Comparison of ENCODE assay signal across 13 cellular contexts in genomic region chr1:245197911-245198379, GRCh38. TPM values are rescaled to one million over a fixed set of nuclear protein-coding genes. Genes with fewer than 3 reads are reported as not detected.
DNase-seq lines count a peak whose midpoint lies in the region; ATAC-seq and TF ChIP-seq lines count a peak whose summit lies in the region.
"Had no signal": no experiment of that assay in that cellular context is flagged by ENCODE, and none has a peak within 500 bp of the region (broad histone marks: within the 10 kb centered on the region; RNA-seq: fewer than 3 reads in every experiment).

No MANE protein-coding gene starts in this region.

- peaks cover 4% of the 10 kb centered on the region for H3K9me3 Mint-ChIP-seq in endodermal cell
- H3K9me3 Mint-ChIP-seq: neural crest cell had no signal

- TF ChIP-seq CTCF in cardiac muscle cell (IDR thresholded peaks at IDR 0.05; ENCODE audit: low read depth, low read length) (no peak), psoas muscle (IDR thresholded peaks at IDR 0.05) (no peak), endodermal cell (conservative IDR thresholded peaks at IDR 0.05) (no peak)

- H3K4me3 ChIP-seq in cardiac muscle cell (no peak overlapping the region), psoas muscle (no peak overlapping the region), endodermal cell (ENCODE audit: low read length) (no peak overlapping the region)
- H3K4me3 ChIP-seq: A549 had no signal

- H3K4me3 Mint-ChIP-seq in endodermal cell, result no peak overlapping the region
- H3K4me3 Mint-ChIP-seq: neural crest cell had no signal

- peak overlapping the region; percentile 14 for H3K27ac ChIP-seq in cardiac muscle cell
- no peak overlapping the region for H3K27ac ChIP-seq in psoas muscle
- H3K27ac ChIP-seq in endodermal cell (ENCODE audit: low read depth, low read length), result no peak overlapping the region
- H3K27ac ChIP-seq: A549 had no signal

- no peak overlapping the region for H3K9ac ChIP-seq in endodermal cell (ENCODE audit: extremely low read depth, low read length, poor library complexity, severe bottlenecking)

- peaks cover 28% of the 10 kb centered on the region for H3K36me3 Mint-ChIP-seq in endodermal cell (ENCODE audit: low read depth)

- 0% methylated on average over 1 of the region's 1 CpG for WGBS in psoas muscle, 3 donors
- WGBS in endodermal cell (ENCODE audit: insufficient coverage in 1 of 2, insufficient read length in 1 of 2), 2 experiments, result 29 to 72% methylated on average over 1 of the region's 1 CpG

- no peak for ATAC-seq in left cardiac atrium
- no peak for ATAC-seq in psoas muscle
- no peak for ATAC-seq in HG02970 (IDR thresholded peaks at IDR 0.05; ENCODE audit: low FRiP score, unreplicated experiment)
- ATAC-seq: A549 had no signal

- H3K36me3 ChIP-seq in cardiac muscle cell, result peaks cover 12% of the 10 kb centered on the region
- H3K36me3 ChIP-seq in psoas muscle (ENCODE audit: insufficient read depth in 1 of 2, low read depth in 1 of 2), result no peaks in the 10 kb centered on the region
- H3K36me3 ChIP-seq in endodermal cell (ENCODE audit: control insufficient read depth, insufficient read depth, low read length), result peaks cover 42% of the 10 kb centered on the region

- H3K27ac Mint-ChIP-seq in endodermal cell, result no peak overlapping the region

- no peaks in the 10 kb centered on the region for H3K27me3 Mint-ChIP-seq in endodermal cell (ENCODE audit: insufficient read depth)

- peaks cover 36% of the 10 kb centered on the region for H3K4me1 ChIP-seq in cardiac muscle cell (ENCODE audit: low read depth)
- H3K4me1 ChIP-seq in psoas muscle, result no peaks in the 10 kb centered on the region
- H3K4me1 ChIP-seq in endodermal cell (ENCODE audit: control insufficient read depth, insufficient read depth, low read length), result no peaks in the 10 kb centered on the region
- H3K4me1 ChIP-seq: A549 had no signal

- DNase-seq in cardiac muscle cell (ENCODE audit: low read depth in 1 of 2, low spot score in 1 of 2) (peak in 1 of 2 donors; percentile 83), left cardiac atrium (no peak), amniotic epithelial cell (ENCODE audit: low read depth) (peak; percentile 91), hepatic stellate cell (ENCODE audit: low spot score) (peak; percentile 40), psoas muscle (no peak), MV-4-11 (lab: John Stamatoyannopoulos, UW) (no peak), endodermal cell (no peak)
- DNase-seq: activated CD4-positive, alpha-beta T cell treated with anti-CD3 and anti-CD28 coated beads, Interleukin-2, amount 50 U/mL, for 48 hours; NCI-H446; stimulated activated CD4-positive, alpha-beta T cell treated with anti-CD3 and anti-CD28 coated beads, Interleukin-12 subunit alpha, Interleukin-12 subunit beta, amount 100 ng/mL, for 4 hours had no signal

- peaks cover 36% of the 10 kb centered on the region for H3K4me1 Mint-ChIP-seq in endodermal cell

- intact Hi-C loops in left cardiac atrium (cut with DNase I), result no loop called here
- intact Hi-C loops in psoas muscle (cut with DNase I), result no loop called here

- H3K27me3 ChIP-seq in cardiac muscle cell (no peaks in the 10 kb centered on the region), psoas muscle (ENCODE audit: insufficient read depth in 3 of 3, low read length in 2 of 3) (no peaks in the 10 kb centered on the region), endodermal cell (ENCODE audit: control insufficient read depth, insufficient read depth, low read length, poor library complexity, severe bottlenecking) (no peaks in the 10 kb centered on the region)

- H3K9me3 ChIP-seq in cardiac muscle cell (ENCODE audit: low read depth) (no peaks in the 10 kb centered on the region), psoas muscle (no peaks in the 10 kb centered on the region), endodermal cell (ENCODE audit: control insufficient read depth, low read length) (peaks cover 6% of the 10 kb centered on the region)
- H3K9me3 ChIP-seq: A549 had no signal

RNA-seq across cellular contexts. Expression of gene KIF26B, which starts 43.2 kb away (rescaled TPM):
- 141 and 177 TPM in 2 replicates for total RNA-seq in cardiac muscle cell
- 58.9 and 60.7 TPM in 2 replicates for polyA plus RNA-seq in cardiac muscle cell
- under 1 TPM; 0.12 to 0.13 TPM for total RNA-seq in left cardiac atrium
- total RNA-seq in psoas muscle, result under 1 TPM; 0.06 to 0.32 (median 0.12) TPM
- polyA plus RNA-seq in psoas muscle, result under 1 TPM; 0.01 to 0.05 (median 0.03) TPM
- total RNA-seq in endodermal cell, result 10 to 100 TPM; 12.3 to 21.0 TPM
- 4.8 TPM for polyA plus RNA-seq in endodermal cell (2013, experiment 1 of 2)
- polyA plus RNA-seq in endodermal cell (2013, experiment 2 of 2), result 5.2 TPM

Comparison
In these comparisons a context has a peak if more than half of its experiments do, and no peak if none do; other contexts are left out.
1. RNA of gene KIF26B, which starts 43.2 kb away (total RNA-seq): 141 to 177 TPM in cardiac muscle cell and 12.3 to 21.0 TPM in endodermal cell; 0.06 to 0.32 TPM in psoas muscle and 0.12 to 0.13 TPM in left cardiac atrium; every median in the first group is over 10 times any median in the second.
2. DNase-seq: peak in amniotic epithelial cell (single experiment) and hepatic stellate cell (single experiment); none in left cardiac atrium (single experiment), psoas muscle (0 of 2), MV-4-11 (single experiment) and endodermal cell (single experiment).